ENCODE assay signal across 17 cellular contexts in the genomic region with DNA sequence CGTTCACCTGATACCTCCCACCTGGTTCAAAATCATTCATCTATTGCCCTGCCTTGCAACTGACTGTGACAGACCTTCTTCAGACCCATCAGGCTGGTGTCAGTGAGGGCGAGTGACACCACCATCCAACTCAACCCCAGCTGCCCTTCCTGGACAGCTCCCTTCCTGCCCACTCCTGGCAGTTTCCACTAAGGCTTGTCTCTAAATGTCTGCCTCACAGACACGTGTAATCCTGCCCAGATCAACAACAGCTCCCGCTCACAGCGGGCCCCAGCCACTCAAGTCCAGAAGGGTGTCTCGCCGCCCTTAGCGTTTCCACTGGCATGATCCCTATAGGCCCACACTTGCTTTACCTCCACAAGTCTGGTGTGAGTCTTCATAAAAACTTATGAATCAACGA. TPM values are rescaled to one million over a fixed set of nuclear protein-coding genes. Genes with fewer than 3 reads are reported as not detected.
A peak's percentile ranks its signal among the peaks of the same experiment; 100 is the strongest.
DNase-seq lines count a peak whose midpoint lies in the region; TF ChIP-seq lines count a peak whose summit lies in the region.
"Had no signal": no experiment of that assay in that cellular context is flagged by ENCODE, and none has a peak within 500 bp of the region (broad histone marks: within the 10 kb centered on the region; RNA-seq: fewer than 3 reads in every experiment).

No MANE protein-coding gene starts in this region.

- H3K4me3 ChIP-seq in mammary epithelial cell (replicated peaks in 1 of 3; ENCODE audit: insufficient read depth in 1 of 3, low read depth in 2 of 3, low read length in 3 of 3) (no peak overlapping the region), spleen (no peak overlapping the region), MM.1S (ENCODE audit: low read length) (no peak overlapping the region)
- H3K4me3 ChIP-seq: BLaER1 treated with 17β-estradiol and CSF1 and Interleukin-3, amounts not matched to agents 10 nM and 100 nM had no signal

- H3K4me1 ChIP-seq in mammary epithelial cell (ENCODE audit: insufficient read depth, low read length) (peaks cover 24% of the 10 kb centered on the region), spleen (peaks cover 0 to 50% (median 17%) of the 10 kb centered on the region in 6 donors), MM.1S (ENCODE audit: low read length) (no peaks in the 10 kb centered on the region)

- H3K27ac Mint-ChIP-seq in MCF 10A (ENCODE audit: low read depth, unreplicated experiment): peak overlapping the region; percentile 20
- H3K27ac Mint-ChIP-seq in dendritic cell treated with granulocyte-macrophage colony-stimulating factor and Interleukin-4, amounts not matched to agents 40 ng/mL and 50 ng/mL, for 4 days: peak overlapping the region; percentile 13

- no peak for TF ChIP-seq CTCF in MCF 10A (IDR thresholded peaks at IDR 0.05; ENCODE audit: unreplicated experiment)
- TF ChIP-seq CTCF in mammary epithelial cell (conservative IDR thresholded peaks at IDR 0.05 in 1 of 2, IDR thresholded peaks at IDR 0.05 in 1 of 2; ENCODE audit: extremely low read depth in 1 of 2, insufficient read depth in 1 of 2, low read depth in 1 of 2, low read length in 2 of 2): no peak
- TF ChIP-seq CTCF in spleen (IDR thresholded peaks at IDR 0.05 in 8 of 11, conservative IDR thresholded peaks at IDR 0.05 in 3 of 11): no peak
- TF ChIP-seq CTCF in MM.1S (IDR thresholded peaks at IDR 0.05; ENCODE audit: low read length): no peak

- H4K20me1 ChIP-seq in mammary epithelial cell (ENCODE audit: insufficient read depth, low read length) (peaks cover 4% of the 10 kb centered on the region), MM.1S (ENCODE audit: insufficient read depth, low read length) (no peaks in the 10 kb centered on the region)

- no peak overlapping the region for H3K4me2 ChIP-seq in mammary epithelial cell (ENCODE audit: insufficient read depth, low read depth, low read length)
- H3K4me2 ChIP-seq in MM.1S (ENCODE audit: low read depth, low read length): no peak overlapping the region

- 91% methylated on average over 7 of the region's 9 CpGs for WGBS in mammary epithelial cell (ENCODE audit: low coverage, missing lambda C conversion rate)
- 89 to 95% (median 93%) methylated on average over 9 of the region's 9 CpGs for WGBS in spleen, 5 donors

- H3K79me2 ChIP-seq in mammary epithelial cell (ENCODE audit: insufficient read depth, low read length): peaks cover 5% of the 10 kb centered on the region
- H3K79me2 ChIP-seq in MM.1S (ENCODE audit: low read length): no peaks in the 10 kb centered on the region

- H3K9ac ChIP-seq in mammary epithelial cell (ENCODE audit: insufficient read depth, low read length): no peak overlapping the region
- H3K9ac ChIP-seq in MM.1S (ENCODE audit: low read length): no peak overlapping the region

- H3K9me3 Mint-ChIP-seq in MCF 10A (ENCODE audit: unreplicated experiment): no peaks in the 10 kb centered on the region
- no peaks in the 10 kb centered on the region for H3K9me3 Mint-ChIP-seq in dendritic cell treated with granulocyte-macrophage colony-stimulating factor and Interleukin-4, amounts not matched to agents 40 ng/mL and 50 ng/mL, for 4 days
- H3K9me3 Mint-ChIP-seq: IgD-negative memory B cell had no signal

- H3K27me3 Mint-ChIP-seq in MCF 10A (ENCODE audit: insufficient read depth, unreplicated experiment): no peaks in the 10 kb centered on the region
- no peaks in the 10 kb centered on the region for H3K27me3 Mint-ChIP-seq in dendritic cell treated with granulocyte-macrophage colony-stimulating factor and Interleukin-4, amounts not matched to agents 40 ng/mL and 50 ng/mL, for 4 days
- H3K27me3 Mint-ChIP-seq: IgD-negative memory B cell had no signal

- dilution Hi-C loops in mammary epithelial cell (cut with HindIII; ENCODE audit: low sequenced_read_pairs): no loop called here

- no peak for TF ChIP-seq POLR2A in spleen (IDR thresholded peaks at IDR 0.05)

- no peaks in the 10 kb centered on the region for H3K9me3 ChIP-seq in mammary epithelial cell (replicated peaks; ENCODE audit: insufficient read depth, low read length)
- no peaks in the 10 kb centered on the region for H3K9me3 ChIP-seq in spleen
- no peaks in the 10 kb centered on the region for H3K9me3 ChIP-seq in MM.1S (replicated peaks; ENCODE audit: insufficient read depth, low read length)

- intact Hi-C loops in MCF 10A (cut with micrococcal nuclease) (no loop called here), mammary epithelial cell (cut with micrococcal nuclease) (no loop called here), spleen (cut with DNase I; ENCODE audit: low total_unique reads) (no loop called here)
- intact Hi-C loops in dendritic cell treated with granulocyte-macrophage colony-stimulating factor and Interleukin-4, amounts not matched to agents 40 ng/mL and 50 ng/mL, for 4 days (cut with micrococcal nuclease): loop anchor here (10.0 kb wide), 1 partner anchor 188 kb away; no protein-coding TSS in a partner anchor

- no peaks in the 10 kb centered on the region for H3F3A ChIP-seq in MM.1S (ENCODE audit: insufficient read depth, low read length)

- H3K27ac ChIP-seq in mammary epithelial cell (ENCODE audit: insufficient read depth, low read depth, low read length) (no peak overlapping the region), spleen (no peak overlapping the region), MM.1S (ENCODE audit: low read length) (no peak overlapping the region)
- H3K27ac ChIP-seq: BLaER1 treated with 17β-estradiol and CSF1 and Interleukin-3, amounts not matched to agents 10 nM and 100 nM had no signal

- H3K4me1 Mint-ChIP-seq in MCF 10A (ENCODE audit: insufficient read depth, unreplicated experiment): peaks cover 48% of the 10 kb centered on the region
- peaks cover 26% of the 10 kb centered on the region for H3K4me1 Mint-ChIP-seq in dendritic cell treated with granulocyte-macrophage colony-stimulating factor and Interleukin-4, amounts not matched to agents 40 ng/mL and 50 ng/mL, for 4 days (ENCODE audit: low read depth)

- H3K36me3 ChIP-seq in mammary epithelial cell (ENCODE audit: insufficient read depth, low read length) (no peaks in the 10 kb centered on the region), spleen (peaks cover 0 to 97% (median 14%) of the 10 kb centered on the region in 6 donors), MM.1S (replicated peaks; ENCODE audit: insufficient read depth, low read length) (no peaks in the 10 kb centered on the region)

- in situ Hi-C loops in mammary epithelial cell (cut with MboI; ENCODE audit: low sequenced_read_pairs in 2 of 2): no loop called here

- H2AFZ ChIP-seq in mammary epithelial cell (ENCODE audit: low read depth, low read length) (no peak overlapping the region), MM.1S (ENCODE audit: low read length) (no peak overlapping the region)

- no peak for DNase-seq in MCF 10A (ENCODE audit: unreplicated experiment)
- no peak for DNase-seq in mammary epithelial cell
- peak; percentile 30 for DNase-seq in islet precursor cell
- DNase-seq in spleen: peak; percentile 56
- DNase-seq in MM.1S: no peak
- no peak for DNase-seq in T-helper 1 cell
- DNase-seq in central memory CD4-positive, alpha-beta T cell: no peak
- DNase-seq: 8988T, Karpas-422, NCI-H1417, NCI-H1694 treated with DMSO at 0.1 percent for 48 hours, NCI-H2081 treated with DMSO at 0.1 percent for 48 hours, NCI-H2171 treated with DMSO at 0.1 percent for 48 hours, NCI-H526 had no signal

- BruUV-seq in MCF 10A (replicated peaks; lab: Mats Ljungman, UMichigan) (no TSS peak), mammary epithelial cell (replicated peaks; lab: Mats Ljungman, UMichigan) (no TSS peak)

- H3K27me3 ChIP-seq in mammary epithelial cell (ENCODE audit: insufficient read depth, low read length) (no peaks in the 10 kb centered on the region), spleen (replicated peaks in 1 of 7) (no peaks in the 10 kb centered on the region), MM.1S (replicated peaks; ENCODE audit: insufficient read depth, low read length) (no peaks in the 10 kb centered on the region)

- POLR2A ChIA-PET in MCF 10A (lab: Yijun Ruan, JAX): interaction anchor here (0.6 to 1.1 kb wide), 3 partner anchors 10 to 327 kb away, joined by 3 read pairs; no protein-coding TSS in a partner anchor

- H3K4me3 Mint-ChIP-seq in MCF 10A (ENCODE audit: unreplicated experiment): no peak overlapping the region
- H3K4me3 Mint-ChIP-seq in dendritic cell treated with granulocyte-macrophage colony-stimulating factor and Interleukin-4, amounts not matched to agents 40 ng/mL and 50 ng/mL, for 4 days: no peak overlapping the region
- H3K4me3 Mint-ChIP-seq: IgD-negative memory B cell had no signal

- no peaks in the 10 kb centered on the region for H3K9me2 ChIP-seq in MM.1S (replicated peaks; ENCODE audit: insufficient read depth, low read length)

- CTCF ChIA-PET in MCF 10A (lab: Yijun Ruan, JAX): interaction anchor here (0.6 to 1.1 kb wide), 3 partner anchors 41 to 299 kb away, joined by 3 read pairs; no protein-coding TSS in a partner anchor
- CTCF ChIA-PET in mammary epithelial cell (lab: Charles Lee; ENCODE audit: low non-redundant PET): no interaction called here

- H3K36me3 Mint-ChIP-seq in MCF 10A (ENCODE audit: insufficient read depth, unreplicated experiment): peaks cover 84% of the 10 kb centered on the region
- H3K36me3 Mint-ChIP-seq in dendritic cell treated with granulocyte-macrophage colony-stimulating factor and Interleukin-4, amounts not matched to agents 40 ng/mL and 50 ng/mL, for 4 days (ENCODE audit: low read depth): peaks cover 63% of the 10 kb centered on the region

RNA-seq across cellular contexts. Expression of a gene that starts 28.9 kb away (rescaled TPM):
- total RNA-seq in MCF 10A (2022) (99.5 and 105 TPM in 2 replicates), mammary epithelial cell (100 to 1,000 TPM in 1 of 2 donors, 10 to 100 TPM in 1; 28.9 to 126 TPM), spleen (100 to 1,000 TPM in 6 of 7 donors, 10 to 100 TPM in 1; 79.9 to 333 (median 142) TPM)
- polyA plus RNA-seq in mammary epithelial cell (27.6 TPM), spleen (10 to 100 TPM; 17.6 to 30.3 (median 22.3) TPM)
- polyA minus RNA-seq in mammary epithelial cell: 45.5 TPM

Comparison
In these comparisons a context has a peak if more than half of its experiments do, and no peak if none do; other contexts are left out.
1. DNase-seq: peak in islet precursor cell (single experiment) and spleen (single experiment); none in MCF 10A (single experiment), mammary epithelial cell (single experiment), MM.1S (single experiment), T-helper 1 cell (0 of 5) and central memory CD4-positive, alpha-beta T cell (single experiment).